11 cellular contexts compared by ENCODE assay signal in genomic region chr17:75326587-75326955, GRCh38. TPM values are rescaled to one million over a fixed set of nuclear protein-coding genes. Genes with fewer than 3 reads are reported as not detected.
DNase-seq lines count a peak whose midpoint lies in the region; ATAC-seq, FAIRE-seq and TF ChIP-seq lines count a peak whose summit lies in the region.
"Had no signal": no experiment of that assay in that cellular context is flagged by ENCODE, and none has a peak within 500 bp of the region (broad histone marks: within the 10 kb centered on the region; RNA-seq: fewer than 3 reads in every experiment).

No MANE protein-coding gene starts in this region.

- no peaks in the 10 kb centered on the region for H3K9me3 Mint-ChIP-seq in activated CD4-positive, alpha-beta T cell treated with anti-CD3 and anti-CD28 coated beads, Interleukin-2, amount 10 ng/mL, durations not matched to agents 24 days and 14 days
- no peaks in the 10 kb centered on the region for H3K9me3 Mint-ChIP-seq in activated T-helper 1 cell treated with anti-CD3 and anti-CD28 coated beads, Interleukin-12 subunit alpha, Interleukin-12 subunit beta, Interleukin-2, Interleukin-4 antibody, amounts not matched to agents 30 ng/mL and 10 ng/mL and 1 ng/mL, durations not matched to agents 14 hours and 24 hours and 36 hours

- peaks cover 30% of the 10 kb centered on the region for H3K4me1 Mint-ChIP-seq in activated CD4-positive, alpha-beta T cell treated with anti-CD3 and anti-CD28 coated beads, Interleukin-2, amount 10 ng/mL, durations not matched to agents 24 days and 14 days
- peaks cover 46% of the 10 kb centered on the region for H3K4me1 Mint-ChIP-seq in activated T-helper 1 cell treated with anti-CD3 and anti-CD28 coated beads, Interleukin-12 subunit alpha, Interleukin-12 subunit beta, Interleukin-2, Interleukin-4 antibody, amounts not matched to agents 30 ng/mL and 10 ng/mL and 1 ng/mL, durations not matched to agents 14 hours and 24 hours and 36 hours (ENCODE audit: low read depth)

- POLR2A ChIA-PET in GM12878 (lab: Charles Lee) = interaction anchor here (0.5 to 2.4 kb wide), 12 partner anchors 11 to 88 kb away, joined by 3 to 13 read pairs (median 5); partner anchors contain the start of gene SLC25A19

- TF ChIP-seq EP300 in GM12878 (IDR thresholded peaks at IDR 0.05; ENCODE audit: borderline replicate concordance in 1 of 2, control insufficient read depth in 1 of 2, low read depth in 2 of 2, low read length in 2 of 2) = no peak

- TF ChIP-seq RAD21 in GM12878 (IDR thresholded peaks at IDR 0.05; ENCODE audit: insufficient read depth, low read depth, low read length) = no peak

- intact Hi-C loops in activated CD4-positive, alpha-beta T cell treated with anti-CD3 and anti-CD28 coated beads, Interleukin-2, amount 10 ng/mL, durations not matched to agents 24 days and 14 days (cut with micrococcal nuclease) = no loop called here
- intact Hi-C loops in GM12878 (cut with micrococcal nuclease; ENCODE audit: unreplicated experiment) = no loop called here
- intact Hi-C loops in activated T-helper 1 cell treated with anti-CD3 and anti-CD28 coated beads, Interleukin-12 subunit alpha, Interleukin-12 subunit beta, Interleukin-2, Interleukin-4 antibody, amounts not matched to agents 30 ng/mL and 10 ng/mL and 1 ng/mL, durations not matched to agents 14 hours and 24 hours and 36 hours (cut with micrococcal nuclease) = no loop called here

- no peaks in the 10 kb centered on the region for H3K27me3 ChIP-seq in GM12878 (replicated peaks in 1 of 2; ENCODE audit: control insufficient read depth in 2 of 2, insufficient read depth in 2 of 2, low read length in 1 of 2)
- no peaks in the 10 kb centered on the region for H3K27me3 ChIP-seq in skeletal muscle tissue (ENCODE audit: control insufficient read depth in 3 of 3, insufficient read depth in 3 of 3, low read length in 3 of 3)

- H4K20me1 ChIP-seq in GM12878 (ENCODE audit: control insufficient read depth, insufficient read depth) = peaks cover 5% of the 10 kb centered on the region; the same call in 1 of the 2 replicates

- DNase-seq in activated CD4-positive, alpha-beta T cell treated with anti-CD3 and anti-CD28 coated beads, Interleukin-2, amount 10 ng/mL, durations not matched to agents 24 days and 14 days = no peak
- no peak for DNase-seq in activated CD4-positive, alpha-beta T cell treated with anti-CD3 and anti-CD28 coated beads, Interleukin-2, amount 50 U/mL, for 1 hour
- DNase-seq in NOMO-1 treated with DMSO at 0.1 percent for 48 hours (lab: John Stamatoyannopoulos, UW; ENCODE audit: unreplicated experiment) (peak; percentile 69), GM12878 (ENCODE audit: low read depth, low spot score) (no peak), NCI-H446 treated with DMSO at 0.1 percent for 48 hours (lab: John Stamatoyannopoulos, UW) (no peak)
- DNase-seq in activated T-helper 1 cell treated with anti-CD3 and anti-CD28 coated beads, Interleukin-12 subunit alpha, Interleukin-12 subunit beta, Interleukin-2, Interleukin-4 antibody, amounts not matched to agents 30 ng/mL and 10 ng/mL and 1 ng/mL, durations not matched to agents 14 hours and 24 hours and 36 hours (ENCODE audit: low spot score) = no peak
- DNase-seq: ACHN; activated T-cell treated with anti-CD3 and anti-CD28 coated beads, Interleukin-2, amount 50 U/mL, for 48 hours; glutamatergic neuron had no signal

- peaks cover 34% of the 10 kb centered on the region for H3K4me1 ChIP-seq in GM12878 (ENCODE audit: control insufficient read depth, insufficient read depth, low read length)
- peaks cover 12 to 14% (median 13%) of the 10 kb centered on the region in 3 donors for H3K4me1 ChIP-seq in skeletal muscle tissue (ENCODE audit: control insufficient read depth in 3 of 3, insufficient read depth in 3 of 3, low read length in 3 of 3)

- TF ChIP-seq POLR2A in GM12878 (IDR thresholded peaks at IDR 0.05; ENCODE audit: low read depth, low read length) = no peak

- H3K9me3 ChIP-seq in GM12878 (replicated peaks; ENCODE audit: control insufficient read depth, insufficient read depth, low read length) (no peaks in the 10 kb centered on the region), skeletal muscle tissue (ENCODE audit: control insufficient read depth in 3 of 3, low read length in 3 of 3) (no peaks in the 10 kb centered on the region)

- H3K27ac ChIP-seq in GM12878 (ENCODE audit: control insufficient read depth, insufficient read depth) (peak overlapping the region; percentile 64), skeletal muscle tissue (ENCODE audit: low read depth, low read length) (peak overlapping the region; percentile 46)

- H3K36me3 ChIP-seq in GM12878 (ENCODE audit: control insufficient read depth in 2 of 2, insufficient read depth in 2 of 2, low read length in 1 of 2) (peaks cover 21 to 34% of the 10 kb centered on the region in 2 experiments), skeletal muscle tissue (ENCODE audit: control insufficient read depth in 3 of 3, insufficient read depth in 3 of 3, low read length in 3 of 3) (peaks cover 4 to 9% (median 8%) of the 10 kb centered on the region in 3 donors)

- RAD21 ChIA-PET in GM12878 (lab: Charles Lee; ENCODE audit: unreplicated experiment) = interaction anchor here (0.9 to 16.3 kb wide), 10 partner anchors 11 to 86 kb away, joined by 3 to 364 read pairs (median 5); partner anchors contain the start of genes GRB2 and SLC25A19

- no peak overlapping the region for H3K4me3 Mint-ChIP-seq in activated CD4-positive, alpha-beta T cell treated with anti-CD3 and anti-CD28 coated beads, Interleukin-2, amount 10 ng/mL, durations not matched to agents 24 days and 14 days
- no peak overlapping the region for H3K4me3 Mint-ChIP-seq in activated T-helper 1 cell treated with anti-CD3 and anti-CD28 coated beads, Interleukin-12 subunit alpha, Interleukin-12 subunit beta, Interleukin-2, Interleukin-4 antibody, amounts not matched to agents 30 ng/mL and 10 ng/mL and 1 ng/mL, durations not matched to agents 14 hours and 24 hours and 36 hours

- peak overlapping the region; percentile 67 for H3K27ac Mint-ChIP-seq in activated CD4-positive, alpha-beta T cell treated with anti-CD3 and anti-CD28 coated beads, Interleukin-2, amount 10 ng/mL, durations not matched to agents 24 days and 14 days
- no peak overlapping the region for H3K27ac Mint-ChIP-seq in activated T-helper 1 cell treated with anti-CD3 and anti-CD28 coated beads, Interleukin-12 subunit alpha, Interleukin-12 subunit beta, Interleukin-2, Interleukin-4 antibody, amounts not matched to agents 30 ng/mL and 10 ng/mL and 1 ng/mL, durations not matched to agents 14 hours and 24 hours and 36 hours

- H3K79me2 ChIP-seq in GM12878 (ENCODE audit: control insufficient read depth, insufficient read depth, low read length) = peaks cover 60% of the 10 kb centered on the region

- H2AFZ ChIP-seq in GM12878 (ENCODE audit: control insufficient read depth, low read depth, low read length) = no peak overlapping the region

- no peak for TF ChIP-seq CTCF in GM12878 (IDR thresholded peaks at IDR 0.05 in 2 of 3, conservative IDR thresholded peaks at IDR 0.05 in 1 of 3; ENCODE audit: control insufficient read depth in 2 of 3, extremely low read depth in 1 of 3, insufficient read depth in 1 of 3, low read depth in 3 of 3, low read length in 3 of 3)

- CTCF ChIA-PET in GM12878 (lab: Yijun Ruan, JAX) = interaction anchor here (0.9 to 13.8 kb wide), 8 partner anchors 15 to 126 kb away, joined by 3 to 182 read pairs (median 6); partner anchors contain the start of gene GRB2

- peak overlapping the region; percentile 35; the same call in 1 of the 2 replicates for H3K4me2 ChIP-seq in GM12878 (ENCODE audit: control insufficient read depth, insufficient read depth)

- no peak overlapping the region for H3K4me3 ChIP-seq in GM12878
- H3K4me3 ChIP-seq in skeletal muscle tissue (ENCODE audit: low read length in 3 of 3) = no peak overlapping the region

- no peak overlapping the region for H3K9ac ChIP-seq in GM12878 (ENCODE audit: control insufficient read depth, insufficient read depth, low read length)
- peak overlapping the region in 1 of 3 donors; percentile 19 for H3K9ac ChIP-seq in skeletal muscle tissue (ENCODE audit: low read depth in 1 of 3, low read length in 3 of 3)

- no peak for ATAC-seq in GM12878
- no peak for ATAC-seq in GM21423 (IDR thresholded peaks at IDR 0.05; ENCODE audit: unreplicated experiment)

- FAIRE-seq in GM12878 (lab: Jason Lieb, UNC) = no peak

- in situ Hi-C loops in GM12878 (cut with MboI) = no loop called here

- no peaks in the 10 kb centered on the region for H3K27me3 Mint-ChIP-seq in activated CD4-positive, alpha-beta T cell treated with anti-CD3 and anti-CD28 coated beads, Interleukin-2, amount 10 ng/mL, durations not matched to agents 24 days and 14 days
- no peaks in the 10 kb centered on the region for H3K27me3 Mint-ChIP-seq in activated T-helper 1 cell treated with anti-CD3 and anti-CD28 coated beads, Interleukin-12 subunit alpha, Interleukin-12 subunit beta, Interleukin-2, Interleukin-4 antibody, amounts not matched to agents 30 ng/mL and 10 ng/mL and 1 ng/mL, durations not matched to agents 14 hours and 24 hours and 36 hours (ENCODE audit: insufficient read depth)

- peaks cover 32% of the 10 kb centered on the region for H3K36me3 Mint-ChIP-seq in activated CD4-positive, alpha-beta T cell treated with anti-CD3 and anti-CD28 coated beads, Interleukin-2, amount 10 ng/mL, durations not matched to agents 24 days and 14 days (ENCODE audit: low read depth)
- H3K36me3 Mint-ChIP-seq in activated T-helper 1 cell treated with anti-CD3 and anti-CD28 coated beads, Interleukin-12 subunit alpha, Interleukin-12 subunit beta, Interleukin-2, Interleukin-4 antibody, amounts not matched to agents 30 ng/mL and 10 ng/mL and 1 ng/mL, durations not matched to agents 14 hours and 24 hours and 36 hours (ENCODE audit: low read depth) = peaks cover 19% of the 10 kb centered on the region

- SMC1A ChIA-PET in GM12878 (lab: Charles Lee; ENCODE audit: uncharacterized antibody, unreplicated experiment) = interaction anchor here (0.5 to 8.7 kb wide), 12 partner anchors 12 to 96 kb away, joined by 3 to 115 read pairs (median 4); partner anchors contain the start of genes GGA3, MRPS7 and SLC25A19

- BruUV-seq in GM12878 (replicated peaks; lab: Mats Ljungman, UMichigan) = no TSS peak

RNA-seq across cellular contexts. Expression of gene SLC25A19, which starts 37.3 kb away (rescaled TPM):
- 131 and 132 TPM in 2 replicates for total RNA-seq in activated CD4-positive, alpha-beta T cell treated with anti-CD3 and anti-CD28 coated beads, Interleukin-2, amount 10 ng/mL, durations not matched to agents 24 days and 14 days
- total RNA-seq in GM12878 (2013; cell fraction: nucleolus; rRNA removed) = 89.0 and 97.1 TPM in 2 replicates
- total RNA-seq in GM12878 (2014; rRNA removed) (55.6 and 58.3 TPM in 2 replicates), GM12878 (2014; rRNA removed; fragmentation: Illumina TruSeq; extraction: Trizol) (39.7 and 49.1 TPM in 2 replicates), GM12878 (2021) (59.6 and 60.6 TPM in 2 replicates), skeletal muscle tissue (1.0 TPM)
- 19.4 TPM for polyA plus RNA-seq in GM12878 (2011; ENCODE audit: low read depth)
- polyA plus RNA-seq in GM12878 (2011; rRNA removed) (28.3 and 39.2 TPM in 2 replicates), GM12878 (2014; fragmentation: Illumina TruSeq; extraction: Trizol) (24.1 and 45.5 TPM in 2 replicates), GM12878 (2014; fragmentation: Nextera tagmentation; extraction: Ambion mirVana) (10 to 100 TPM; 32.9 to 43.1 TPM), GM12878 (2014; rRNA removed) (68.5 and 69.4 TPM in 2 replicates), GM12878 (2016; fragmentation: Nextera tagmentation; extraction: Ambion mirVana) (10 to 100 TPM; 77.0 to 91.6 TPM)
- polyA plus RNA-seq in GM12878 (2011; cell fraction: cytosol; rRNA removed) = 62.0 and 77.9 TPM in 2 replicates
- 63.2 and 65.7 TPM in 2 replicates for polyA plus RNA-seq in GM12878 (2011; cell fraction: nucleus; rRNA removed)
- polyA plus RNA-seq in GM12878 (2012) = 31.7 and 40.1 TPM in 2 replicates
- 27.9 and 43.7 TPM in 2 replicates for polyA minus RNA-seq in GM12878 (2011; rRNA and poly(A)+ RNA removed)
- polyA minus RNA-seq in GM12878 (2011; cell fraction: cytosol; rRNA and poly(A)+ RNA removed) = 16.3 and 17.8 TPM in 2 replicates
- 19.6 and 37.5 TPM in 2 replicates for polyA minus RNA-seq in GM12878 (2011; cell fraction: nucleus; rRNA and poly(A)+ RNA removed)
- 119 and 126 TPM in 2 replicates for total RNA-seq in activated T-helper 1 cell treated with anti-CD3 and anti-CD28 coated beads, Interleukin-12 subunit alpha, Interleukin-12 subunit beta, Interleukin-2, Interleukin-4 antibody, amounts not matched to agents 30 ng/mL and 10 ng/mL and 1 ng/mL, durations not matched to agents 14 hours and 24 hours and 36 hours

RNA-seq across cellular contexts. Expression of gene MIF4GD, which starts 55.5 kb away (rescaled TPM):
- total RNA-seq in activated CD4-positive, alpha-beta T cell treated with anti-CD3 and anti-CD28 coated beads, Interleukin-2, amount 10 ng/mL, durations not matched to agents 24 days and 14 days = 45.9 and 48.7 TPM in 2 replicates
- 10.9 and 13.8 TPM in 2 replicates for total RNA-seq in GM12878 (2013; cell fraction: nucleolus; rRNA removed)
- total RNA-seq in GM12878 (2014; rRNA removed) (43.9 and 44.3 TPM in 2 replicates), GM12878 (2014; rRNA removed; fragmentation: Illumina TruSeq; extraction: Trizol) (22.8 and 23.4 TPM in 2 replicates), GM12878 (2021) (40.0 and 45.6 TPM in 2 replicates), skeletal muscle tissue (7.8 TPM)
- polyA plus RNA-seq in GM12878 (2011; ENCODE audit: low read depth) = 30.0 TPM
- polyA plus RNA-seq in GM12878 (2011; rRNA removed) (49.8 and 66.1 TPM in 2 replicates), GM12878 (2014; fragmentation: Illumina TruSeq; extraction: Trizol) (20.4 and 42.0 TPM in 2 replicates), GM12878 (2014; fragmentation: Nextera tagmentation; extraction: Ambion mirVana) (10 to 100 TPM; 94.7 to 96.2 TPM), GM12878 (2014; rRNA removed) (49.6 and 57.0 TPM in 2 replicates), GM12878 (2016; fragmentation: Nextera tagmentation; extraction: Ambion mirVana) (10 to 100 TPM; 63.3 to 69.4 TPM)
- polyA plus RNA-seq in GM12878 (2011; cell fraction: cytosol; rRNA removed) = 94.7 and 108 TPM in 2 replicates
- polyA plus RNA-seq in GM12878 (2011; cell fraction: nucleus; rRNA removed) = 65.0 and 80.8 TPM in 2 replicates
- 33.3 and 39.1 TPM in 2 replicates for polyA plus RNA-seq in GM12878 (2012)
- 47.0 and 62.1 TPM in 2 replicates for polyA minus RNA-seq in GM12878 (2011; rRNA and poly(A)+ RNA removed)
- polyA minus RNA-seq in GM12878 (2011; cell fraction: cytosol; rRNA and poly(A)+ RNA removed) = 17.5 and 19.3 TPM in 2 replicates
- 10.2 and 17.5 TPM in 2 replicates for polyA minus RNA-seq in GM12878 (2011; cell fraction: nucleus; rRNA and poly(A)+ RNA removed)
- 49.0 and 49.3 TPM in 2 replicates for total RNA-seq in activated T-helper 1 cell treated with anti-CD3 and anti-CD28 coated beads, Interleukin-12 subunit alpha, Interleukin-12 subunit beta, Interleukin-2, Interleukin-4 antibody, amounts not matched to agents 30 ng/mL and 10 ng/mL and 1 ng/mL, durations not matched to agents 14 hours and 24 hours and 36 hours

Comparison
In these comparisons a context has a peak if more than half of its experiments do, and no peak if none do; other contexts are left out.
1. RNA of gene SLC25A19, which starts 37.3 kb away (total RNA-seq): 131 to 132 TPM in activated CD4-positive, alpha-beta T cell treated with anti-CD3 and anti-CD28 coated beads, Interleukin-2, amount 10 ng/mL, durations not matched to agents 24 days and 14 days, 119 to 126 TPM in activated T-helper 1 cell treated with anti-CD3 and anti-CD28 coated beads, Interleukin-12 subunit alpha, Interleukin-12 subunit beta, Interleukin-2, Interleukin-4 antibody, amounts not matched to agents 30 ng/mL and 10 ng/mL and 1 ng/mL, durations not matched to agents 14 hours and 24 hours and 36 hours and 39.7 to 97.1 TPM in GM12878; 1.0 TPM in skeletal muscle tissue (single experiment); every median in the first group is over 10 times any median in the second.